In genomic region chr12:41521872-41522379, GRCh38 we compare ENCODE assay signal across 8 cellular contexts.
A peak's percentile ranks its signal among the peaks of the same experiment; 100 is the strongest.
DNase-seq lines count a peak whose midpoint lies in the region; ATAC-seq and TF ChIP-seq lines count a peak whose summit lies in the region.

No MANE protein-coding gene starts in this region.

- intact Hi-C loops in IMR-90 (cut with micrococcal nuclease) (no loop called here), lower lobe of right lung (cut with DNase I) (no loop called here), esophagus squamous epithelium (cut with DNase I) (no loop called here)

- H4K91ac ChIP-seq in IMR-90 (ENCODE audit: insufficient read depth, low read depth, low read length) = no peak overlapping the region

- TF ChIP-seq CTCF in IMR-90 (conservative IDR thresholded peaks at IDR 0.05; ENCODE audit: low read depth, low read length) (no peak), lower lobe of right lung (IDR thresholded peaks at IDR 0.05) (no peak), esophagus squamous epithelium (IDR thresholded peaks at IDR 0.05) (no peak)

- H3K4me1 ChIP-seq in IMR-90 (ENCODE audit: control insufficient read depth, insufficient read depth, low read length) = no peaks in the 10 kb centered on the region
- peaks cover 5% of the 10 kb centered on the region for H3K4me1 ChIP-seq in adipocyte (ENCODE audit: control insufficient read depth, insufficient read depth, low read length)
- peaks cover 8% of the 10 kb centered on the region for H3K4me1 ChIP-seq in lower lobe of right lung
- peaks cover 0 to 9% (median 4%) of the 10 kb centered on the region in 3 donors for H3K4me1 ChIP-seq in esophagus squamous epithelium

- H2BK5ac ChIP-seq in IMR-90 (ENCODE audit: low read depth, low read length, poor library complexity, severe bottlenecking) = peak overlapping the region; percentile 52

- H3K27me3 ChIP-seq in IMR-90 (ENCODE audit: control insufficient read depth, insufficient read depth, low read length) = no peaks in the 10 kb centered on the region
- H3K27me3 ChIP-seq in adipocyte (replicated peaks; ENCODE audit: control insufficient read depth, insufficient read depth, low read length) = no peaks in the 10 kb centered on the region
- H3K27me3 ChIP-seq in lower lobe of right lung (ENCODE audit: low read depth) = no peaks in the 10 kb centered on the region
- H3K27me3 ChIP-seq in esophagus squamous epithelium = no peaks in the 10 kb centered on the region

- H2AK5ac ChIP-seq in IMR-90 (ENCODE audit: low read depth, low read length) = no peak overlapping the region

- no CpG with 5 or more reads among the region's 1 CpG for WGBS in IMR-90 (ENCODE audit: extremely low coverage in 2 of 2, insufficient read length in 1 of 2), 2 experiments
- 9 to 36% methylated on average over 1 of the region's 1 CpG for WGBS in esophagus squamous epithelium, 2 donors

- BruUV-seq in IMR-90 (replicated peaks; lab: Mats Ljungman, UMichigan) = no TSS peak

- in situ Hi-C loops in IMR-90 (cut with MboI; ENCODE audit: low sequenced_read_pairs) = no loop called here

- peak; percentile 69 for ATAC-seq in GM21360 (IDR thresholded peaks at IDR 0.05; ENCODE audit: unreplicated experiment)
- ATAC-seq in IMR-90 (ENCODE audit: low read depth) = peak; percentile 91
- ATAC-seq in lower lobe of right lung = peak in 1 of 2 donors; percentile 39
- ATAC-seq in HG03196 (IDR thresholded peaks at IDR 0.05; ENCODE audit: unreplicated experiment) = no peak
- no peak for ATAC-seq in GM18873 (IDR thresholded peaks at IDR 0.05; ENCODE audit: low FRiP score, unreplicated experiment)

- no peak overlapping the region for H3K27ac ChIP-seq in IMR-90 (ENCODE audit: insufficient read depth, low read length)
- H3K27ac ChIP-seq in lower lobe of right lung = peak overlapping the region; percentile 56
- H3K27ac ChIP-seq in esophagus squamous epithelium = peak overlapping the region in 1 of 4 donors; percentile 30

- dilution Hi-C loops in IMR-90 (cut with HindIII; ENCODE audit: low sequenced_read_pairs, unreplicated experiment) = no loop called here

- H2BK120ac ChIP-seq in IMR-90 (ENCODE audit: low read depth, low read length) = peak overlapping the region; percentile 4; the same call in 1 of the 2 replicates

- H3K4me3 ChIP-seq in IMR-90 (ENCODE audit: insufficient read depth, low read depth, low read length) (no peak overlapping the region), adipocyte (ENCODE audit: low read length) (peak overlapping the region; percentile 72), lower lobe of right lung (peak overlapping the region; percentile 31), esophagus squamous epithelium (peak overlapping the region in 2 of 4 donors; percentile 2 to 9)

- H2AFZ ChIP-seq in IMR-90 (replicated peaks; ENCODE audit: low read length, poor library complexity) = no peak overlapping the region

- peak; percentile 57 for DNase-seq in COLO829 (ENCODE audit: low spot score)
- peak; percentile 87 for DNase-seq in IMR-90
- DNase-seq in adipocyte (ENCODE audit: low read depth) = peak; percentile 34
- DNase-seq in lower lobe of right lung = no peak
- DNase-seq in esophagus squamous epithelium (lab: John Stamatoyannopoulos, UW) = no peak

- no peak overlapping the region for H3K14ac ChIP-seq in IMR-90 (replicated peaks; ENCODE audit: low read depth, low read length)

- peak overlapping the region in 1 of 2 experiments; percentile 56; a peak in 2 of 4 replicates for H4K8ac ChIP-seq in IMR-90 (ENCODE audit: low read depth in 2 of 2, low read length in 2 of 2)

- TF ChIP-seq POLR2A in IMR-90 (IDR thresholded peaks at IDR 0.05; ENCODE audit: low read depth, low read length) (no peak), esophagus squamous epithelium (IDR thresholded peaks at IDR 0.05) (no peak)

- no peak overlapping the region for H2AK9ac ChIP-seq in IMR-90 (replicated peaks; ENCODE audit: low read depth, low read length, poor library complexity)

- H3K4ac ChIP-seq in IMR-90 (ENCODE audit: low read depth, low read length) = no peak overlapping the region

- no peak for TF ChIP-seq RAD21 in IMR-90 (IDR thresholded peaks at IDR 0.05; ENCODE audit: low read length)

- H3K9me3 ChIP-seq in IMR-90 (ENCODE audit: control insufficient read depth, insufficient read depth, low read length) (no peaks in the 10 kb centered on the region), adipocyte (ENCODE audit: control insufficient read depth, low read length) (no peaks in the 10 kb centered on the region), lower lobe of right lung (no peaks in the 10 kb centered on the region), esophagus squamous epithelium (no peaks in the 10 kb centered on the region)

- no peaks in the 10 kb centered on the region for H4K20me1 ChIP-seq in IMR-90 (ENCODE audit: insufficient read depth, low read length)

- H3K79me1 ChIP-seq in IMR-90 (ENCODE audit: low read depth in 1 of 2, low read length in 2 of 2) = no peaks in the 10 kb centered on the region

- H3K36me3 ChIP-seq in IMR-90 (ENCODE audit: control insufficient read depth, insufficient read depth, low read length) = no peaks in the 10 kb centered on the region
- no peaks in the 10 kb centered on the region for H3K36me3 ChIP-seq in adipocyte (ENCODE audit: control insufficient read depth, insufficient read depth, low read length, severe bottlenecking)
- no peaks in the 10 kb centered on the region for H3K36me3 ChIP-seq in lower lobe of right lung
- H3K36me3 ChIP-seq in esophagus squamous epithelium = no peaks in the 10 kb centered on the region

- H2BK20ac ChIP-seq in IMR-90 (ENCODE audit: low read depth, low read length) = no peak overlapping the region

- no peak overlapping the region for H3K23ac ChIP-seq in IMR-90 (ENCODE audit: low read depth, low read length)

- no peak overlapping the region for H3K56ac ChIP-seq in IMR-90 (ENCODE audit: extremely low read depth, insufficient read depth, low read length)

- CTCF ChIA-PET in IMR-90 (lab: Yijun Ruan, JAX) = interaction anchor here (0.7 to 2.2 kb wide), 2 partner anchors 12 to 84 kb away, joined by 3 to 7 read pairs; no protein-coding TSS in a partner anchor

- no peak overlapping the region; the same call in 1 of the 2 replicates for H4K5ac ChIP-seq in IMR-90 (ENCODE audit: low read depth, low read length)

- H3K9ac ChIP-seq in IMR-90 (ENCODE audit: low read depth, low read length) = no peak overlapping the region
- peak overlapping the region; percentile 18 for H3K9ac ChIP-seq in adipocyte (ENCODE audit: low read length)

- POLR2A ChIA-PET in IMR-90 (lab: Charles Lee; ENCODE audit: unreplicated experiment) = no interaction called here

- H3K4me2 ChIP-seq in IMR-90 (ENCODE audit: low read depth, low read length) = peak overlapping the region; percentile 71; the same call in 1 of the 2 replicates

- H3K9me1 ChIP-seq in IMR-90 (ENCODE audit: insufficient read depth, low read length) = no peaks in the 10 kb centered on the region

- H2BK15ac ChIP-seq in IMR-90 (ENCODE audit: low read depth, low read length) = no peak overlapping the region

- no peak overlapping the region for H3K18ac ChIP-seq in IMR-90 (ENCODE audit: low read depth, low read length)

TF ChIP-seq in IMR-90, 13 proteins besides CTCF, POLR2A, EP300 and RAD21:
- TF ChIP-seq MAFK (IDR thresholded peaks at IDR 0.05; ENCODE audit: low read depth, low read length) (no peak), SMC3 (IDR thresholded peaks at IDR 0.05; ENCODE audit: low read depth, low read length) (no peak), RFX5 (IDR thresholded peaks at IDR 0.05; ENCODE audit: low read depth, low read length) (no peak), USF2 (IDR thresholded peaks at IDR 0.05; ENCODE audit: low read depth, low read length) (no peak), ELK1 (IDR thresholded peaks at IDR 0.05; ENCODE audit: borderline replicate concordance, low read depth, low read length) (no peak), MAZ (IDR thresholded peaks at IDR 0.05; ENCODE audit: borderline replicate concordance, low read depth, low read length) (no peak), CEBPB (IDR thresholded peaks at IDR 0.05; ENCODE audit: low read depth, low read length) (no peak), CHD1 (IDR thresholded peaks at IDR 0.05; ENCODE audit: low read depth, low read length) (no peak), BHLHE40 (IDR thresholded peaks at IDR 0.05; ENCODE audit: low read depth, low read length) (no peak), FOS (IDR thresholded peaks at IDR 0.05; ENCODE audit: low read depth, low read length) (no peak), RCOR1 (IDR thresholded peaks at IDR 0.05; ENCODE audit: insufficient replicate concordance, low read length) (no peak), MXI1 (IDR thresholded peaks at IDR 0.05; ENCODE audit: borderline replicate concordance, low read depth, low read length) (no peak), NFE2L2 (IDR thresholded peaks at IDR 0.05; ENCODE audit: low read depth, low read length) (no peak)

Comparison
In these comparisons a context has a peak if more than half of its experiments do, and no peak if none do; other contexts are left out.
1. DNase-seq: peak in COLO829 (single experiment), IMR-90 (single experiment) and adipocyte (single experiment); none in lower lobe of right lung (single experiment) and esophagus squamous epithelium (single experiment).
2. ATAC-seq: peak in GM21360 (single experiment) and IMR-90 (single experiment); none in HG03196 (single experiment) and GM18873 (single experiment).